ENCODE assay signal across 10 cellular contexts in the genomic region with DNA sequence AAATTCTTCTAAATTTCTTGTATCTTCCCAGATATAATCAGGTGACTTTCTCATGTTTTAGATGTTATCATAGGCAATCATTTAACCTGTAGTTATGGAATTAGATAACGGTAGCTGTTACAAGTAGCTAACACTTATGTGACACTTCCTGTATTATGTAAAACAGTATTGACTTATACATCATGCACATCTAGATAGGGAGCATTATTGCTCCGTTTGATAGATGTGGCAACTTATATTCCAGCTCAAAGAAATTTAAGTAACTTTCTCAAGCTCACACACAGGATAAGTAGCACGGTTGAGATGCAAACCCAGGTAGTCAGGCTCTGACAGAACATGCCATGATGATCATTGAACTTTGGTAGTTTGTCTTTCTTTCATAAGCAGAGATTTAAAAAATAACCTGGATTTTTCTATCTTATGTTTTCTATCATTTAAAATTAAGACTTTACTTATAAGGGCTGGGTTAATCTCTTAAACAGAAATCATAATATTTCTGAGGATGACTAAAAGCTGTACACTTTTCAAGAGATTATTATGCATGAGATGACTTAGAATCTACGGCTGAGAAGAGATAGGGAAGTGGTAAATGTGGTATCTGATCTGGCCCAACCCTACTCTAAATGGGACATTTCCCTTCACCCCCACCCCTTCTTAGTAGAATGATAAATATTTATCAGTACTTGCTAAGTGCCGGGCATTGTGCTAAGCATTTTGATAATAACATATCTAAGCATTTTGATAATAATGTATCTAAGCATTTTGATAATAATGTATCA.
A peak's percentile ranks its signal among the peaks of the same experiment; 100 is the strongest.
DNase-seq lines count a peak whose midpoint lies in the region; ATAC-seq lines count a peak whose summit lies in the region.
"Had no signal": no experiment of that assay in that cellular context is flagged by ENCODE, and none has a peak within 500 bp of the region (broad histone marks: within the 10 kb centered on the region; RNA-seq: fewer than 3 reads in every experiment).

No MANE protein-coding gene starts in this region.

- no peaks in the 10 kb centered on the region for H3K36me3 Mint-ChIP-seq in activated CD4-positive, alpha-beta T cell treated with anti-CD3 and anti-CD28 coated beads for 36 hours (ENCODE audit: low read depth)
- no peaks in the 10 kb centered on the region for H3K36me3 Mint-ChIP-seq in stimulated activated effector memory CD8-positive, alpha-beta T cell treated with anti-CD3 and anti-CD28 coated beads, Interleukin-12 subunit alpha, Interleukin-12 subunit beta, amount 100 ng/mL, for 72 hours

- peaks cover 13% of the 10 kb centered on the region for H3K4me1 ChIP-seq in HAP-1
- H3K4me1 ChIP-seq: body of pancreas had no signal

- H3K4me3 Mint-ChIP-seq in activated CD4-positive, alpha-beta T cell treated with anti-CD3 and anti-CD28 coated beads for 36 hours: no peak overlapping the region
- peak overlapping the region; percentile 19 for H3K4me3 Mint-ChIP-seq in stimulated activated effector memory CD8-positive, alpha-beta T cell treated with anti-CD3 and anti-CD28 coated beads, Interleukin-12 subunit alpha, Interleukin-12 subunit beta, amount 100 ng/mL, for 72 hours

- no peaks in the 10 kb centered on the region for H3K27me3 ChIP-seq in HAP-1 (ENCODE audit: low read depth)
- H3K27me3 ChIP-seq: body of pancreas had no signal

- no peaks in the 10 kb centered on the region for H3K36me3 ChIP-seq in HAP-1 (replicated peaks)

- H3K9me3 Mint-ChIP-seq in activated CD4-positive, alpha-beta T cell treated with anti-CD3 and anti-CD28 coated beads for 36 hours (ENCODE audit: low read depth): peaks cover 2% of the 10 kb centered on the region
- peaks cover 4% of the 10 kb centered on the region for H3K9me3 Mint-ChIP-seq in stimulated activated effector memory CD8-positive, alpha-beta T cell treated with anti-CD3 and anti-CD28 coated beads, Interleukin-12 subunit alpha, Interleukin-12 subunit beta, amount 100 ng/mL, for 72 hours

- ATAC-seq in activated CD4-positive, alpha-beta T cell treated with anti-CD3 and anti-CD28 coated beads for 36 hours: peak; percentile 76
- ATAC-seq in HG02884 (IDR thresholded peaks at IDR 0.05; ENCODE audit: unreplicated experiment) (peak; percentile 84), HG03025 (IDR thresholded peaks at IDR 0.05; ENCODE audit: low FRiP score, unreplicated experiment) (no peak)
- ATAC-seq in stimulated activated effector memory CD8-positive, alpha-beta T cell treated with anti-CD3 and anti-CD28 coated beads, Interleukin-12 subunit alpha, Interleukin-12 subunit beta, amount 100 ng/mL, for 72 hours: peak; percentile 100
- ATAC-seq: body of pancreas had no signal

- no peak for DNase-seq in activated CD4-positive, alpha-beta T cell treated with anti-CD3 and anti-CD28 coated beads for 36 hours
- DNase-seq in activated CD4-positive, alpha-beta T cell treated with anti-CD3 and anti-CD28 coated beads, Interleukin-2, amount 50 U/mL, for 4 hours: no peak
- DNase-seq in NOMO-1 treated with dmso at 0.1 percent for 144 hours (lab: John Stamatoyannopoulos, UW; ENCODE audit: unreplicated experiment): peak; percentile 75
- no peak for DNase-seq in stimulated activated effector memory CD8-positive, alpha-beta T cell treated with anti-CD3 and anti-CD28 coated beads, Interleukin-12 subunit alpha, Interleukin-12 subunit beta, amount 100 ng/mL, for 72 hours (ENCODE audit: low spot score in 2 of 2)
- DNase-seq in HAP-1 (ENCODE audit: low spot score in 2 of 2): no peak
- DNase-seq in HuH-7 (ENCODE audit: low spot score): no peak
- DNase-seq: body of pancreas, hippocampal formation had no signal

- H3K4me3 ChIP-seq in HAP-1: no peak overlapping the region
- H3K4me3 ChIP-seq: body of pancreas had no signal

- in situ Hi-C loops in HAP-1 (cut with MboI; ENCODE audit: low sequenced_read_pairs): no loop called here

- H3K4me1 Mint-ChIP-seq in activated CD4-positive, alpha-beta T cell treated with anti-CD3 and anti-CD28 coated beads for 36 hours: peaks cover 6% of the 10 kb centered on the region
- peaks cover 6% of the 10 kb centered on the region for H3K4me1 Mint-ChIP-seq in stimulated activated effector memory CD8-positive, alpha-beta T cell treated with anti-CD3 and anti-CD28 coated beads, Interleukin-12 subunit alpha, Interleukin-12 subunit beta, amount 100 ng/mL, for 72 hours

- CTCF ChIA-PET in activated CD4-positive, alpha-beta T cell treated with anti-CD3 and anti-CD28 coated beads for 36 hours (lab: Charles Lee): no interaction called here

- H3K9me3 ChIP-seq in HAP-1: no peaks in the 10 kb centered on the region
- H3K9me3 ChIP-seq: body of pancreas had no signal

- POLR2A ChIA-PET in activated CD4-positive, alpha-beta T cell treated with anti-CD3 and anti-CD28 coated beads for 36 hours (lab: Charles Lee): no interaction called here

- no peaks in the 10 kb centered on the region for H3K27me3 Mint-ChIP-seq in activated CD4-positive, alpha-beta T cell treated with anti-CD3 and anti-CD28 coated beads for 36 hours

- no peak overlapping the region for H3K27ac Mint-ChIP-seq in activated CD4-positive, alpha-beta T cell treated with anti-CD3 and anti-CD28 coated beads for 36 hours
- peak overlapping the region; percentile 7 for H3K27ac Mint-ChIP-seq in stimulated activated effector memory CD8-positive, alpha-beta T cell treated with anti-CD3 and anti-CD28 coated beads, Interleukin-12 subunit alpha, Interleukin-12 subunit beta, amount 100 ng/mL, for 72 hours

- intact Hi-C loops in activated CD4-positive, alpha-beta T cell treated with anti-CD3 and anti-CD28 coated beads for 36 hours (cut with DNase I, micrococcal nuclease): no loop called here
